In genomic region chr7:158858592-158859503, GRCh38 we compare ENCODE assay signal across 12 cellular contexts. TPM values are rescaled to one million over a fixed set of nuclear protein-coding genes. Genes with fewer than 3 reads are reported as not detected.
DNase-seq lines count a peak whose midpoint lies in the region; ATAC-seq and TF ChIP-seq lines count a peak whose summit lies in the region.
"Had no signal": no experiment of that assay in that cellular context is flagged by ENCODE, and none has a peak within 500 bp of the region (broad histone marks: within the 10 kb centered on the region; RNA-seq: fewer than 3 reads in every experiment).

No MANE protein-coding gene starts in this region.

- intact Hi-C loops in A673 (cut with micrococcal nuclease; ENCODE audit: unreplicated experiment): loop anchor here (10.0 kb wide), 1 partner anchor 154 kb away; the partner anchor contains the start of gene NCAPG2
- intact Hi-C loops in left lung (cut with DNase I): no loop called here

- peaks cover 7% of the 10 kb centered on the region for H3K4me1 ChIP-seq in A673 (ENCODE audit: insufficient read depth, low read length, poor library complexity, severe bottlenecking)
- H3K4me1 ChIP-seq in GM23338 (ENCODE audit: insufficient read depth): peaks cover 49% of the 10 kb centered on the region
- peaks cover 14 to 18% of the 10 kb centered on the region in 2 donors for H3K4me1 ChIP-seq in left lung
- H3K4me1 ChIP-seq: foreskin keratinocyte had no signal

- peaks cover 13% of the 10 kb centered on the region for H3K9me3 Mint-ChIP-seq in GM23338
- no peaks in the 10 kb centered on the region for H3K9me3 Mint-ChIP-seq in activated naive CD8-positive, alpha-beta T cell (ENCODE audit: low read depth)

- H3K27ac ChIP-seq in A673 (ENCODE audit: low read depth, low read length, poor library complexity, severe bottlenecking): no peak overlapping the region
- peak overlapping the region; percentile 82 for H3K27ac ChIP-seq in GM23338 (ENCODE audit: low read depth)
- H3K27ac ChIP-seq in left lung: peak overlapping the region; percentile 9 to 59
- H3K27ac ChIP-seq: foreskin keratinocyte had no signal

- peak overlapping the region; percentile 70 for H3K4me3 Mint-ChIP-seq in GM23338
- H3K4me3 Mint-ChIP-seq in activated naive CD8-positive, alpha-beta T cell: peak overlapping the region; percentile 69

- peak; percentile 6 for ATAC-seq in GM23338
- no peak for ATAC-seq in left lung
- ATAC-seq in GM21737 (IDR thresholded peaks at IDR 0.05; ENCODE audit: unreplicated experiment): no peak
- ATAC-seq: foreskin keratinocyte had no signal

- H2AFZ ChIP-seq in GM23338: no peak overlapping the region

- H3K27me3 ChIP-seq in A673 (replicated peaks; ENCODE audit: insufficient read depth, low read depth, low read length, poor library complexity) (no peaks in the 10 kb centered on the region), GM23338 (ENCODE audit: insufficient read depth) (no peaks in the 10 kb centered on the region), left lung (no peaks in the 10 kb centered on the region)
- H3K27me3 ChIP-seq: foreskin keratinocyte had no signal

- no peaks in the 10 kb centered on the region for H4K20me1 ChIP-seq in GM23338 (replicated peaks; ENCODE audit: insufficient read depth)

- H3K9me2 ChIP-seq in GM23338 (ENCODE audit: insufficient read depth): no peaks in the 10 kb centered on the region

- no peak overlapping the region for H3K4me3 ChIP-seq in A673 (ENCODE audit: low read depth, low read length, poor library complexity, severe bottlenecking)
- H3K4me3 ChIP-seq in GM23338: peak overlapping the region; percentile 45
- H3K4me3 ChIP-seq in left lung: no peak overlapping the region

- peaks cover 51% of the 10 kb centered on the region for H3K4me1 Mint-ChIP-seq in GM23338
- H3K4me1 Mint-ChIP-seq in activated naive CD8-positive, alpha-beta T cell (ENCODE audit: low read depth): peaks cover 41% of the 10 kb centered on the region

- CTCF ChIA-PET in A673 (lab: Charles Lee): no interaction called here

- DNase-seq in A673 (ENCODE audit: low spot score) (peak; percentile 37), GM23338 (ENCODE audit: low spot score) (peak; percentile 81), left lung (no peak), cerebellar cortex (ENCODE audit: low spot score) (no peak), COLO829 (ENCODE audit: low spot score) (no peak), NCI-H2081 treated with DMSO at 0.1 percent for 48 hours (lab: John Stamatoyannopoulos, UW) (no peak)
- DNase-seq: activated naive CD4-positive, alpha-beta T cell treated with anti-CD3 and anti-CD28 coated beads, Interleukin-2, amount 50 U/mL, for 16 hours; foreskin keratinocyte; NCI-H1105; SHP77 had no signal

- no peaks in the 10 kb centered on the region for H3K36me3 ChIP-seq in A673 (ENCODE audit: insufficient read depth, low read length, poor library complexity, severe bottlenecking)
- H3K36me3 ChIP-seq in GM23338 (ENCODE audit: insufficient read depth): no peaks in the 10 kb centered on the region
- no peaks in the 10 kb centered on the region for H3K36me3 ChIP-seq in left lung

- peaks cover 17% of the 10 kb centered on the region for H3K27me3 Mint-ChIP-seq in GM23338 (ENCODE audit: insufficient read depth, low read depth, poor library complexity)
- no peaks in the 10 kb centered on the region for H3K27me3 Mint-ChIP-seq in activated naive CD8-positive, alpha-beta T cell

- no TSS peak for BruUV-seq in A673 (replicated peaks; lab: Mats Ljungman, UMichigan)

- peaks cover 20% of the 10 kb centered on the region for H3K36me3 Mint-ChIP-seq in GM23338 (ENCODE audit: low read depth)
- H3K36me3 Mint-ChIP-seq in activated naive CD8-positive, alpha-beta T cell: no peaks in the 10 kb centered on the region

- peaks cover 34% of the 10 kb centered on the region for H3K79me2 ChIP-seq in GM23338 (replicated peaks; ENCODE audit: insufficient read depth)

- no peaks in the 10 kb centered on the region for H3K9me3 ChIP-seq in A673 (ENCODE audit: low read depth, low read length, poor library complexity, severe bottlenecking)
- no peaks in the 10 kb centered on the region for H3K9me3 ChIP-seq in left lung

- peak overlapping the region; percentile 96 for H3K27ac Mint-ChIP-seq in GM23338
- peak overlapping the region; percentile 73 for H3K27ac Mint-ChIP-seq in activated naive CD8-positive, alpha-beta T cell

- H3F3A ChIP-seq in GM23338 (replicated peaks; ENCODE audit: low read depth): no peaks in the 10 kb centered on the region

- peak overlapping the region; percentile 80 for H3K4me2 ChIP-seq in GM23338

- TF ChIP-seq CTCF in A673 (conservative IDR thresholded peaks at IDR 0.05; ENCODE audit: low read depth, low read length) (no peak), GM23338 (conservative IDR thresholded peaks at IDR 0.05; ENCODE audit: low read depth in 2 of 2) (no peak), left lung (IDR thresholded peaks at IDR 0.05) (no peak)

- POLR2A ChIA-PET in A673 (lab: Charles Lee; ENCODE audit: low non-redundant PET): no interaction called here

TF ChIP-seq in GM23338, 12 proteins besides CTCF, POLR2A, EP300 and RAD21:
- TF ChIP-seq JUNB (IDR thresholded peaks at IDR 0.05; ENCODE audit: unreplicated experiment) (no peak), POLR2AphosphoS5 (IDR thresholded peaks at IDR 0.05; ENCODE audit: low read depth) (peak; percentile 37)

RNA-seq across cellular contexts. Expression of gene DYNC2I1, which starts 2.5 kb away (rescaled TPM):
- total RNA-seq in A673 (2021) (20.1 and 20.7 TPM in 2 replicates), left lung (10 to 100 TPM; 10.8 to 17.3 TPM)
- total RNA-seq in GM23338 (2014; rRNA removed; shearing (Covaris generic)): 8.3 and 9.0 TPM in 2 replicates
- polyA plus RNA-seq in GM23338 (2016; fragmentation: Nextera tagmentation; extraction: Ambion mirVana): 54.4 and 60.9 TPM in 2 replicates

RNA-seq across cellular contexts. Expression of gene ESYT2, which starts 29.5 kb away (rescaled TPM):
- total RNA-seq in A673 (2021) (33.3 and 37.5 TPM in 2 replicates), left lung (10 to 100 TPM; 69.7 to 75.7 TPM)
- 50.3 and 52.7 TPM in 2 replicates for total RNA-seq in GM23338 (2014; rRNA removed; shearing (Covaris generic))
- polyA plus RNA-seq in GM23338 (2016; fragmentation: Nextera tagmentation; extraction: Ambion mirVana): 9.6 TPM in 2 replicates

Comparison
In these comparisons a context has a peak if more than half of its experiments do, and no peak if none do; other contexts are left out.
1. DNase-seq: peak in A673 (single experiment) and GM23338 (single experiment); none in left lung (0 of 2), cerebellar cortex (single experiment), COLO829 (single experiment) and NCI-H2081 treated with DMSO at 0.1 percent for 48 hours (single experiment).